In the genomic region with DNA sequence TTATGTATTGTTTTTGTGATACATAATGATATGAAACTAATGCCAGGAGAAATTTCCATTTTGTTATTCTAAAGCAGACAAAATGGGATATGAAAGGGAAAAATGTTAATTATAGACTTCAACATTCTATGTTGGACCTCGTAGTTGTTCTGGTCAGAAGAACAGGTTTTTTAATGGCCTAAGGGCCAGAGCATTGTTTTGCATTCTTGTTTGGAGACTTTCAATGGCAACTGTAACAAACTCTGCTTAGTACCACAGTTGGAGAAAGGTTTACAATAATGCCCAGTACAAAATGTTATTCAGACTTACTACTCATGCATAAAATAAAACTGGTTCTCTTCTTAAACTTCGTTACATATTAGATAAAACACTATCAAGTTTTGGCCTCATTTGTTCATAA, we compare ENCODE assay signal across 17 cellular contexts. TPM values are rescaled to one million over a fixed set of nuclear protein-coding genes. Genes with fewer than 3 reads are reported as not detected.
A peak's percentile ranks its signal among the peaks of the same experiment; 100 is the strongest.
DNase-seq lines count a peak whose midpoint lies in the region; ATAC-seq and TF ChIP-seq lines count a peak whose summit lies in the region.
"Had no signal": no experiment of that assay in that cellular context is flagged by ENCODE, and none has a peak within 500 bp of the region (broad histone marks: within the 10 kb centered on the region; RNA-seq: fewer than 3 reads in every experiment).

No MANE protein-coding gene starts in this region.

- no peaks in the 10 kb centered on the region for H3K9me2 ChIP-seq in PC-3 (replicated peaks; ENCODE audit: low read length)

- peaks cover 6% of the 10 kb centered on the region; the same call in 1 of the 2 replicates for H4K20me1 ChIP-seq in PC-3 (ENCODE audit: low read length)
- H4K20me1 ChIP-seq: BLaER1 had no signal

- peak; percentile 23 for DNase-seq in SIG-M5 treated with dmso at 0.1 percent for 504 hours (lab: John Stamatoyannopoulos, UW; ENCODE audit: unreplicated experiment)
- DNase-seq in SIG-M5 (lab: John Stamatoyannopoulos, UW) = no peak
- DNase-seq in PC-3 = no peak
- DNase-seq in renal cortical epithelial cell (ENCODE audit: low read depth) = peak; percentile 43
- DNase-seq in DMS53 treated with DMSO at 0.1 percent for 48 hours (lab: John Stamatoyannopoulos, UW; ENCODE audit: unreplicated experiment) = no peak
- no peak for DNase-seq in Caco-2
- no peak for DNase-seq in NK-92 (lab: John Stamatoyannopoulos, UW; ENCODE audit: unreplicated experiment)
- DNase-seq: CD4-positive, alpha-beta memory T cell; DMS 273 treated with DMSO at 0.1 percent for 48 hours; DMS53; GDM1; GM23248 had no signal

- no peaks in the 10 kb centered on the region for H3K27me3 ChIP-seq in PC-3 (ENCODE audit: low read length)
- H3K27me3 ChIP-seq in Caco-2 (replicated peaks; ENCODE audit: control insufficient read depth, insufficient read depth, low read length) = no peaks in the 10 kb centered on the region
- H3K27me3 ChIP-seq: BLaER1 had no signal

- TF ChIP-seq CTCF in PC-3 (conservative IDR thresholded peaks at IDR 0.05; ENCODE audit: low read depth, low read length) (no peak), Caco-2 (IDR thresholded peaks at IDR 0.05; ENCODE audit: insufficient read depth in 1 of 2, low read depth in 1 of 2, low read length in 1 of 2, severe bottlenecking in 1 of 2, unreplicated experiment in 1 of 2) (no peak)

- H3K9me3 Mint-ChIP-seq in Caco-2 (ENCODE audit: unreplicated experiment) = no peaks in the 10 kb centered on the region
- H3K9me3 Mint-ChIP-seq: CD4-positive, alpha-beta memory T cell had no signal

- H3K4me3 ChIP-seq in PC-3 (ENCODE audit: low read length) (peak overlapping the region; percentile 17; the same call in 1 of the 2 replicates), Caco-2 (ENCODE audit: low read depth, low read length) (no peak overlapping the region)
- H3K4me3 ChIP-seq: BLaER1, GM23248 had no signal

- POLR2A ChIA-PET in PC-3 (lab: Charles Lee; ENCODE audit: unreplicated experiment) (no interaction called here), Caco-2 (lab: Charles Lee) (no interaction called here)

- peak overlapping the region; percentile 23; the same call in 1 of the 2 replicates for H3K9ac ChIP-seq in PC-3 (ENCODE audit: low read length)
- H3K9ac ChIP-seq: BLaER1, GM23248 had no signal

- BruUV-seq in PC-3 (replicated peaks; lab: Mats Ljungman, UMichigan) (no TSS peak), Caco-2 (replicated peaks; lab: Mats Ljungman, UMichigan) (no TSS peak)

- H3K36me3 Mint-ChIP-seq in Caco-2 (ENCODE audit: insufficient read depth, unreplicated experiment) = no peaks in the 10 kb centered on the region
- H3K36me3 Mint-ChIP-seq: CD4-positive, alpha-beta memory T cell; IgD-negative memory B cell had no signal

- H3K9me3 ChIP-seq in PC-3 (ENCODE audit: low read length) (no peaks in the 10 kb centered on the region), Caco-2 (no peaks in the 10 kb centered on the region)
- H3K9me3 ChIP-seq: BLaER1 had no signal

- CTCF ChIA-PET in PC-3 (lab: Charles Lee) = interaction anchor here (0.6 kb wide), 1 partner anchor 108 kb away, joined by 3 read pairs; no protein-coding TSS in a partner anchor
- CTCF ChIA-PET in Caco-2 (lab: Charles Lee) = no interaction called here

- H3K4me3 Mint-ChIP-seq in Caco-2 (ENCODE audit: unreplicated experiment) = no peak overlapping the region
- H3K4me3 Mint-ChIP-seq: CD14-positive monocyte; CD4-positive, alpha-beta memory T cell; IgD-negative memory B cell had no signal

- H3K4me2 ChIP-seq in PC-3 (ENCODE audit: low read length) = peak overlapping the region; percentile 48
- H3K4me2 ChIP-seq: BLaER1 had no signal

- intact Hi-C loops in PC-3 (cut with micrococcal nuclease) (no loop called here), Caco-2 (cut with micrococcal nuclease; ENCODE audit: unreplicated experiment) (no loop called here)

- H3F3A ChIP-seq in PC-3 (ENCODE audit: low read length, unreplicated experiment) = peaks cover 4% of the 10 kb centered on the region

- H3K4me1 ChIP-seq in PC-3 (ENCODE audit: insufficient read depth, low read length) = peaks cover 83% of the 10 kb centered on the region
- no peaks in the 10 kb centered on the region for H3K4me1 ChIP-seq in Caco-2
- H3K4me1 ChIP-seq: BLaER1 had no signal

- H3K27ac ChIP-seq in PC-3 (ENCODE audit: low read length) = peak overlapping the region; percentile 85
- H3K27ac ChIP-seq: 22Rv1, BLaER1, GM23248 had no signal

- no peak overlapping the region for H3K27ac Mint-ChIP-seq in Caco-2 (ENCODE audit: unreplicated experiment)
- H3K27ac Mint-ChIP-seq: CD4-positive, alpha-beta memory T cell; IgD-negative memory B cell had no signal

- no peak overlapping the region for H2AFZ ChIP-seq in PC-3 (ENCODE audit: low read length)
- H2AFZ ChIP-seq: GM23248 had no signal

- peaks cover 98% of the 10 kb centered on the region for H3K79me2 ChIP-seq in PC-3 (ENCODE audit: low read length)

- H3K27me3 Mint-ChIP-seq in Caco-2 (ENCODE audit: insufficient read depth, unreplicated experiment) = no peaks in the 10 kb centered on the region

- peaks cover 62% of the 10 kb centered on the region for H3K36me3 ChIP-seq in PC-3 (ENCODE audit: low read depth, low read length)
- no peaks in the 10 kb centered on the region for H3K36me3 ChIP-seq in Caco-2 (ENCODE audit: control insufficient read depth, insufficient read depth, low read length)
- H3K36me3 ChIP-seq: BLaER1 had no signal

- H3K4me1 Mint-ChIP-seq in Caco-2 (ENCODE audit: low read depth, unreplicated experiment) = peaks cover 6% of the 10 kb centered on the region
- H3K4me1 Mint-ChIP-seq: CD4-positive, alpha-beta memory T cell; IgD-negative memory B cell had no signal

- ATAC-seq in PC-3 = no peak
- ATAC-seq: HepG2 had no signal

RNA-seq across cellular contexts. Expression of a gene that starts 12.2 kb away (rescaled TPM):
- total RNA-seq in PC-3 (2014; rRNA removed) (208 and 250 TPM in 2 replicates), renal cortical epithelial cell (11.1 and 11.3 TPM in 2 replicates), Caco-2 (2022) (15.6 and 22.1 TPM in 2 replicates)

Comparison
In these comparisons a context has a peak if more than half of its experiments do, and no peak if none do; other contexts are left out.
1. DNase-seq: peak in SIG-M5 treated with dmso at 0.1 percent for 504 hours (single experiment) and renal cortical epithelial cell (single experiment); none in SIG-M5 (single experiment), PC-3 (single experiment), DMS53 treated with DMSO at 0.1 percent for 48 hours (single experiment), Caco-2 (0 of 2) and NK-92 (single experiment).